In the genomic region with DNA sequence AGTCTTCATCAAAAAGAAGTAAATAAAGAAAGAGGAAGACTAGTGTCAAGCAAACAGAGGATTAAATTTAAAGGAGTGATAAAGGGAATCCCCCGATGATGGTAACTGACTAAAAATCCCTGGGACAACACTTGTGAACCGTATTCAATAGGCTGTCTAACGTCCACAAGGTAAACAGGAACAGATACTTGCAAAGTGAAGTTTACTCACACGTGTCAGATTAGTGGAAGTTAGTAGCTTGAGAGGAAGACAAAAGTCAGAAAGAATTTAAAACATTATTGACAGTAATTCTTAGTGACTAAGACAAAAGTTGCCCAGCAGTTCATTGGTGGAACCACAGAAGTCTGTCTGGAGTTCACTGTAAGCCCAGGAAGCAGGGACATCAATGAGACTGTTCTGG, we compare ENCODE assay signal across 1 cellular context.
TF ChIP-seq lines count a peak whose summit lies in the region.

No MANE protein-coding gene starts in this region.

TF ChIP-seq in HepG2, 621 proteins besides CTCF, POLR2A, EP300 and RAD21 (continued from another document and continues in another):
- TF ChIP-seq ARID5B (CRISPR knock-in tag; IDR thresholded peaks at IDR 0.05) (peak; percentile 91), ZNF530 (CRISPR knock-in tag; IDR thresholded peaks at IDR 0.05; ENCODE audit: low read depth) (no peak), BCL6 (CRISPR knock-in tag; IDR thresholded peaks at IDR 0.05) (peak; percentile 71; the same call in 1 of the 2 replicates), ZNF746 (CRISPR knock-in tag; IDR thresholded peaks at IDR 0.05) (no peak), JUNB (CRISPR knock-in tag; IDR thresholded peaks at IDR 0.05; ENCODE audit: borderline replicate concordance) (no peak), AKAP8 (CRISPR knock-in tag; IDR thresholded peaks at IDR 0.05) (no peak), RARA (CRISPR knock-in tag; IDR thresholded peaks at IDR 0.05) (peak; percentile 91), ZSCAN12 (CRISPR knock-in tag; IDR thresholded peaks at IDR 0.05) (no peak), ZZZ3 (CRISPR knock-in tag; IDR thresholded peaks at IDR 0.05; ENCODE audit: borderline replicate concordance) (no peak), IKZF5 (CRISPR knock-in tag; IDR thresholded peaks at IDR 0.05) (peak; percentile 34; the same call in 1 of the 2 replicates), PPARG (CRISPR knock-in tag; conservative IDR thresholded peaks at IDR 0.05) (0 out of 2 replicates have a peak, but pooled peaks have one; percentile 27), ZNF776 (CRISPR knock-in tag; IDR thresholded peaks at IDR 0.05) (no peak), TCF7 (IDR thresholded peaks at IDR 0.05; ENCODE audit: low read depth) (peak; percentile 67), HNF4A (CRISPR knock-in tag; IDR thresholded peaks at IDR 0.05) (0 out of 2 replicates have a peak, but pooled peaks have one; percentile 29), NFRKB (IDR thresholded peaks at IDR 0.05) (no peak), ZNF609 (CRISPR knock-in tag; IDR thresholded peaks at IDR 0.05; ENCODE audit: borderline replicate concordance) (peak; percentile 74; the same call in 1 of the 2 replicates), PHF20 (CRISPR knock-in tag; IDR thresholded peaks at IDR 0.05) (no peak), CREM (IDR thresholded peaks at IDR 0.05) (peak; percentile 60), CREM (CRISPR knock-in tag; IDR thresholded peaks at IDR 0.05) (no peak), IRF2 (CRISPR knock-in tag; IDR thresholded peaks at IDR 0.05) (peak; percentile 50; the same call in 1 of the 2 replicates), PBX2 (CRISPR knock-in tag; IDR thresholded peaks at IDR 0.05) (no peak), GATA4 (IDR thresholded peaks at IDR 0.05; ENCODE audit: borderline replicate concordance, low read depth) (0 out of 2 replicates have a peak, but pooled peaks have one; percentile 37), SIX4 (CRISPR knock-in tag; IDR thresholded peaks at IDR 0.05) (no peak), ATF7-NPFF (CRISPR knock-in tag; IDR thresholded peaks at IDR 0.05; ENCODE audit: low read depth) (no peak), MED8 (CRISPR knock-in tag; IDR thresholded peaks at IDR 0.05; ENCODE audit: insufficient replicate concordance) (no peak), NBN (conservative IDR thresholded peaks at IDR 0.05) (no peak), SOX6 (IDR thresholded peaks at IDR 0.05) (no peak), SOX6 (CRISPR knock-in tag; IDR thresholded peaks at IDR 0.05) (peak; percentile 90), ZNF576 (CRISPR knock-in tag; IDR thresholded peaks at IDR 0.05) (no peak), NFKB2 (CRISPR knock-in tag; IDR thresholded peaks at IDR 0.05; ENCODE audit: borderline replicate concordance) (no peak), TSC22D2 (CRISPR knock-in tag; IDR thresholded peaks at IDR 0.05; ENCODE audit: borderline replicate concordance) (no peak), ZNF724P (CRISPR knock-in tag; IDR thresholded peaks at IDR 0.05; ENCODE audit: borderline replicate concordance) (no peak), ZFAT (CRISPR knock-in tag; conservative IDR thresholded peaks at IDR 0.05) (no peak), PHB2 (IDR thresholded peaks at IDR 0.05; ENCODE audit: partially characterized antibody) (no peak)
- TF ChIP-seq, protein P1, sequence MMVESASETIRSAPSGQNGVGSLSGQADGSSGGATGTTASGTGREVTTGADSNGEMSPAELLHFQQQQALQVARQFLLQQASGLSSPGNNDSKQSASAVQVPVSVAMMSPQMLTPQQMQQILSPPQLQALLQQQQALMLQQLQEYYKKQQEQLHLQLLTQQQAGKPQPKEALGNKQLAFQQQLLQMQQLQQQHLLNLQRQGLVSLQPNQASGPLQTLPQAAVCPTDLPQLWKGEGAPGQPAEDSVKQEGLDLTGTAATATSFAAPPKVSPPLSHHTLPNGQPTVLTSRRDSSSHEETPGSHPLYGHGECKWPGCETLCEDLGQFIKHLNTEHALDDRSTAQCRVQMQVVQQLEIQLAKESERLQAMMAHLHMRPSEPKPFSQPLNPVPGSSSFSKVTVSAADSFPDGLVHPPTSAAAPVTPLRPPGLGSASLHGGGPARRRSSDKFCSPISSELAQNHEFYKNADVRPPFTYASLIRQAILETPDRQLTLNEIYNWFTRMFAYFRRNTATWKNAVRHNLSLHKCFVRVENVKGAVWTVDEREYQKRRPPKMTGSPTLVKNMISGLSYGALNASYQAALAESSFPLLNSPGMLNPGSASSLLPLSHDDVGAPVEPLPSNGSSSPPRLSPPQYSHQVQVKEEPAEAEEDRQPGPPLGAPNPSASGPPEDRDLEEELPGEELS (CRISPR knock-in tag; IDR thresholded peaks at IDR 0.05): peak; percentile 83
- TF ChIP-seq, protein P2, sequence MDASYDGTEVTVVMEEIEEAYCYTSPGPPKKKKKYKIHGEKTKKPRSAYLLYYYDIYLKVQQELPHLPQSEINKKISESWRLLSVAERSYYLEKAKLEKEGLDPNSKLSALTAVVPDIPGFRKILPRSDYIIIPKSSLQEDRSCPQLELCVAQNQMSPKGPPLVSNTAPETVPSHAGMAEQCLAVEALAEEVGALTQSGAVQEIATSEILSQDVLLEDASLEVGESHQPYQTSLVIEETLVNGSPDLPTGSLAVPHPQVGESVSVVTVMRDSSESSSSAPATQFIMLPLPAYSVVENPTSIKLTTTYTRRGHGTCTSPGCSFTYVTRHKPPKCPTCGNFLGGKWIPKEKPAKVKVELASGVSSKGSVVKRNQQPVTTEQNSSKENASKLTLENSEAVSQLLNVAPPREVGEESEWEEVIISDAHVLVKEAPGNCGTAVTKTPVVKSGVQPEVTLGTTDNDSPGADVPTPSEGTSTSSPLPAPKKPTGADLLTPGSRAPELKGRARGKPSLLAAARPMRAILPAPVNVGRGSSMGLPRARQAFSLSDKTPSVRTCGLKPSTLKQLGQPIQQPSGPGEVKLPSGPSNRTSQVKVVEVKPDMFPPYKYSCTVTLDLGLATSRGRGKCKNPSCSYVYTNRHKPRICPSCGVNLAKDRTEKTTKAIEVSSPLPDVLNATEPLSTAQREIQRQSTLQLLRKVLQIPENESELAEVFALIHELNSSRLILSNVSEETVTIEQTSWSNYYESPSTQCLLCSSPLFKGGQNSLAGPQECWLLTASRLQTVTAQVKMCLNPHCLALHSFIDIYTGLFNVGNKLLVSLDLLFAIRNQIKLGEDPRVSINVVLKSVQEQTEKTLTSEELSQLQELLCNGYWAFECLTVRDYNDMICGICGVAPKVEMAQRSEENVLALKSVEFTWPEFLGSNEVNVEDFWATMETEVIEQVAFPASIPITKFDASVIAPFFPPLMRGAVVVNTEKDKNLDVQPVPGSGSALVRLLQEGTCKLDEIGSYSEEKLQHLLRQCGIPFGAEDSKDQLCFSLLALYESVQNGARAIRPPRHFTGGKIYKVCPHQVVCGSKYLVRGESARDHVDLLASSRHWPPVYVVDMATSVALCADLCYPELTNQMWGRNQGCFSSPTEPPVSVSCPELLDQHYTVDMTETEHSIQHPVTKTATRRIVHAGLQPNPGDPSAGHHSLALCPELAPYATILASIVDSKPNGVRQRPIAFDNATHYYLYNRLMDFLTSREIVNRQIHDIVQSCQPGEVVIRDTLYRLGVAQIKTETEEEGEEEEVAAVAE (CRISPR knock-in tag; IDR thresholded peaks at IDR 0.05; ENCODE audit: borderline replicate concordance): no peak
